Comparison of ENCODE assay signal across 13 cellular contexts in genomic region chr5:157294692-157295091, GRCh38. TPM values are rescaled to one million over a fixed set of nuclear protein-coding genes. Genes with fewer than 3 reads are reported as not detected.
DNase-seq lines count a peak whose midpoint lies in the region; ATAC-seq and TF ChIP-seq lines count a peak whose summit lies in the region.
"Had no signal": no experiment of that assay in that cellular context is flagged by ENCODE, and none has a peak within 500 bp of the region (broad histone marks: within the 10 kb centered on the region; RNA-seq: fewer than 3 reads in every experiment).

No MANE protein-coding gene starts in this region.

- no peak overlapping the region for H2AFZ ChIP-seq in GM23338

- peak; percentile 75 for ATAC-seq in GM23338
- ATAC-seq in T-cell (replicated peaks in 1 of 4) = peak in 1 of 4 experiments; percentile 28
- ATAC-seq in GM18511 (IDR thresholded peaks at IDR 0.05; ENCODE audit: unreplicated experiment) = no peak
- ATAC-seq in GM21786 (IDR thresholded peaks at IDR 0.05; ENCODE audit: unreplicated experiment) = no peak

- H3K4me3 Mint-ChIP-seq in CD8-positive, alpha-beta memory T cell = no peak overlapping the region
- H3K4me3 Mint-ChIP-seq in GM23338 = no peak overlapping the region
- no peak overlapping the region for H3K4me3 Mint-ChIP-seq in T-cell

- H3K4me2 ChIP-seq in GM23338 = no peak overlapping the region
- H3K4me2 ChIP-seq: smooth muscle cell had no signal

- peak; percentile 56 to 76 for TF ChIP-seq RAD21 in liver (IDR thresholded peaks at IDR 0.05)

- peaks cover 62% of the 10 kb centered on the region for H3K36me3 ChIP-seq in CD8-positive, alpha-beta memory T cell (ENCODE audit: insufficient read depth, low read length)
- H3K36me3 ChIP-seq in GM23338 (ENCODE audit: insufficient read depth) = peaks cover under 1% of the 10 kb centered on the region; the same call in 1 of the 2 replicates
- no peaks in the 10 kb centered on the region for H3K36me3 ChIP-seq in liver (ENCODE audit: control insufficient read depth in 4 of 4, insufficient read depth in 3 of 4, low read depth in 1 of 4, low read length in 3 of 4)
- H3K36me3 ChIP-seq: transverse colon had no signal

- no peak for DNase-seq in CD8-positive, alpha-beta memory T cell
- DNase-seq in GM23338 (ENCODE audit: low spot score) (peak; percentile 33), T-cell (no peak), LoVo (ENCODE audit: low spot score) (no peak), NCI-H446 treated with DMSO at 0.1 percent for 48 hours (lab: John Stamatoyannopoulos, UW) (no peak)
- DNase-seq: activated CD4-positive, alpha-beta T cell treated with anti-CD3 and anti-CD28 coated beads for 1 hour; activated naive CD4-positive, alpha-beta T cell treated with anti-CD3 and anti-CD28 coated beads, Interleukin-2, amount 50 U/mL, for 16 hours; transverse colon had no signal

- CTCF ChIA-PET in CD8-positive, alpha-beta memory T cell (lab: Charles Lee) = interaction anchor here (1.0 to 1.4 kb wide), 3 partner anchors 15 to 27 kb away, joined by 3 to 4 read pairs (median 3); no protein-coding TSS in a partner anchor
- CTCF ChIA-PET in T-cell (lab: Charles Lee) = interaction anchor here in 1 of 2 donors (0.5 to 1.7 kb wide), 2 partner anchors 9 to 14 kb away, joined by 3 to 6 read pairs; no protein-coding TSS in a partner anchor

- H3K9me2 ChIP-seq in GM23338 (ENCODE audit: insufficient read depth) = no peaks in the 10 kb centered on the region

- H3K9me3 ChIP-seq in CD8-positive, alpha-beta memory T cell (ENCODE audit: low read length) = no peaks in the 10 kb centered on the region
- no peaks in the 10 kb centered on the region for H3K9me3 ChIP-seq in liver (ENCODE audit: control insufficient read depth in 4 of 4, low read length in 3 of 4)
- H3K9me3 ChIP-seq: transverse colon had no signal

- H3K9me3 Mint-ChIP-seq in CD8-positive, alpha-beta memory T cell = no peaks in the 10 kb centered on the region
- H3K9me3 Mint-ChIP-seq in GM23338 = no peaks in the 10 kb centered on the region
- no peaks in the 10 kb centered on the region for H3K9me3 Mint-ChIP-seq in T-cell

- peak overlapping the region; percentile 63 to 93 (median 86) for H3K27ac Mint-ChIP-seq in CD8-positive, alpha-beta memory T cell
- H3K27ac Mint-ChIP-seq in GM23338 (no peak overlapping the region), T-cell (peak overlapping the region; percentile 85 to 90)

- no peaks in the 10 kb centered on the region for H3K27me3 ChIP-seq in CD8-positive, alpha-beta memory T cell (ENCODE audit: insufficient read depth, low read length, poor library complexity, severe bottlenecking)
- H3K27me3 ChIP-seq in GM23338 (ENCODE audit: insufficient read depth) (no peaks in the 10 kb centered on the region), liver (ENCODE audit: control insufficient read depth in 4 of 4, insufficient read depth in 4 of 4, low read length in 3 of 4) (no peaks in the 10 kb centered on the region)
- H3K27me3 ChIP-seq: transverse colon had no signal

- peaks cover 11 to 94% (median 37%) of the 10 kb centered on the region in 3 donors for H3K36me3 Mint-ChIP-seq in CD8-positive, alpha-beta memory T cell
- H3K36me3 Mint-ChIP-seq in GM23338 (ENCODE audit: low read depth) = peaks cover 38% of the 10 kb centered on the region
- peaks cover 73% of the 10 kb centered on the region for H3K36me3 Mint-ChIP-seq in T-cell

- peaks cover 10% of the 10 kb centered on the region; the same call in 1 of the 2 replicates for H4K20me1 ChIP-seq in GM23338 (replicated peaks; ENCODE audit: insufficient read depth)

- peaks cover 51 to 70% (median 57%) of the 10 kb centered on the region in 3 donors for H3K4me1 Mint-ChIP-seq in CD8-positive, alpha-beta memory T cell
- no peaks in the 10 kb centered on the region for H3K4me1 Mint-ChIP-seq in GM23338
- peaks cover 66 to 68% (median 68%) of the 10 kb centered on the region in 3 donors for H3K4me1 Mint-ChIP-seq in T-cell

- TF ChIP-seq CTCF in GM23338 (conservative IDR thresholded peaks at IDR 0.05; ENCODE audit: low read depth in 2 of 2) = peak; percentile 21 to 43; a peak in 3 of 4 replicates
- TF ChIP-seq CTCF in liver (IDR thresholded peaks at IDR 0.05; ENCODE audit: low read depth, low read length, missing input control) = peak; percentile 16

- no peak overlapping the region for H3K4me3 ChIP-seq in CD8-positive, alpha-beta memory T cell (ENCODE audit: low read length)
- H3K4me3 ChIP-seq in GM23338 (no peak overlapping the region), liver (ENCODE audit: low read depth in 1 of 3, low read length in 3 of 3) (no peak overlapping the region)
- H3K4me3 ChIP-seq: SK-N-MC, smooth muscle cell, transverse colon had no signal

- H3K4me1 ChIP-seq in CD8-positive, alpha-beta memory T cell (ENCODE audit: insufficient read depth, low read length) = peaks cover 30% of the 10 kb centered on the region
- H3K4me1 ChIP-seq in GM23338 (ENCODE audit: insufficient read depth) (no peaks in the 10 kb centered on the region), liver (ENCODE audit: control insufficient read depth in 4 of 4, insufficient read depth in 4 of 4, low read length in 3 of 4) (peaks cover 0 to 17% (median 9%) of the 10 kb centered on the region in 4 donors)

- no peaks in the 10 kb centered on the region for H3F3A ChIP-seq in GM23338 (replicated peaks; ENCODE audit: low read depth)

- no peaks in the 10 kb centered on the region for H3K27me3 Mint-ChIP-seq in CD8-positive, alpha-beta memory T cell
- H3K27me3 Mint-ChIP-seq in GM23338 (ENCODE audit: insufficient read depth, low read depth, poor library complexity) (peaks cover 5% of the 10 kb centered on the region), T-cell (no peaks in the 10 kb centered on the region)

- no peaks in the 10 kb centered on the region for H3K79me2 ChIP-seq in GM23338 (replicated peaks; ENCODE audit: insufficient read depth)

- POLR2A ChIA-PET in CD8-positive, alpha-beta memory T cell (lab: Charles Lee) = no interaction called here
- POLR2A ChIA-PET in T-cell (lab: Charles Lee) = no interaction called here

- H3K27ac ChIP-seq in CD8-positive, alpha-beta memory T cell (ENCODE audit: low read depth, low read length) = peak overlapping the region; percentile 21
- H3K27ac ChIP-seq in GM23338 (ENCODE audit: low read depth) (no peak overlapping the region), liver (ENCODE audit: low read depth in 1 of 2, low read length in 2 of 2) (no peak overlapping the region)
- H3K27ac ChIP-seq: SK-N-MC, transverse colon had no signal

- no peak overlapping the region for H3K9ac ChIP-seq in liver (ENCODE audit: low read depth in 1 of 2, low read length in 2 of 2)

- WGBS in liver = 87% methylated on average over 7 of the region's 7 CpGs

TF ChIP-seq in liver, 16 proteins besides CTCF, POLR2A, EP300 and RAD21:
- TF ChIP-seq, protein P1, sequence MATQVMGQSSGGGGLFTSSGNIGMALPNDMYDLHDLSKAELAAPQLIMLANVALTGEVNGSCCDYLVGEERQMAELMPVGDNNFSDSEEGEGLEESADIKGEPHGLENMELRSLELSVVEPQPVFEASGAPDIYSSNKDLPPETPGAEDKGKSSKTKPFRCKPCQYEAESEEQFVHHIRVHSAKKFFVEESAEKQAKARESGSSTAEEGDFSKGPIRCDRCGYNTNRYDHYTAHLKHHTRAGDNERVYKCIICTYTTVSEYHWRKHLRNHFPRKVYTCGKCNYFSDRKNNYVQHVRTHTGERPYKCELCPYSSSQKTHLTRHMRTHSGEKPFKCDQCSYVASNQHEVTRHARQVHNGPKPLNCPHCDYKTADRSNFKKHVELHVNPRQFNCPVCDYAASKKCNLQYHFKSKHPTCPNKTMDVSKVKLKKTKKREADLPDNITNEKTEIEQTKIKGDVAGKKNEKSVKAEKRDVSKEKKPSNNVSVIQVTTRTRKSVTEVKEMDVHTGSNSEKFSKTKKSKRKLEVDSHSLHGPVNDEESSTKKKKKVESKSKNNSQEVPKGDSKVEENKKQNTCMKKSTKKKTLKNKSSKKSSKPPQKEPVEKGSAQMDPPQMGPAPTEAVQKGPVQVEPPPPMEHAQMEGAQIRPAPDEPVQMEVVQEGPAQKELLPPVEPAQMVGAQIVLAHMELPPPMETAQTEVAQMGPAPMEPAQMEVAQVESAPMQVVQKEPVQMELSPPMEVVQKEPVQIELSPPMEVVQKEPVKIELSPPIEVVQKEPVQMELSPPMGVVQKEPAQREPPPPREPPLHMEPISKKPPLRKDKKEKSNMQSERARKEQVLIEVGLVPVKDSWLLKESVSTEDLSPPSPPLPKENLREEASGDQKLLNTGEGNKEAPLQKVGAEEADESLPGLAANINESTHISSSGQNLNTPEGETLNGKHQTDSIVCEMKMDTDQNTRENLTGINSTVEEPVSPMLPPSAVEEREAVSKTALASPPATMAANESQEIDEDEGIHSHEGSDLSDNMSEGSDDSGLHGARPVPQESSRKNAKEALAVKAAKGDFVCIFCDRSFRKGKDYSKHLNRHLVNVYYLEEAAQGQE (IDR thresholded peaks at IDR 0.05) = no peak
- TF ChIP-seq FOXA2 (IDR thresholded peaks at IDR 0.05) = no peak
- no peak for TF ChIP-seq RXRA (IDR thresholded peaks at IDR 0.05)

RNA-seq across cellular contexts. Expression of gene CYFIP2, which starts 28.8 kb away (rescaled TPM):
- total RNA-seq in CD8-positive, alpha-beta memory T cell = 100 to 1,000 TPM; 239 to 259 TPM
- 534 TPM for polyA plus RNA-seq in CD8-positive, alpha-beta memory T cell
- total RNA-seq in GM23338 (2014; rRNA removed; shearing (Covaris generic)) = 78.4 and 98.4 TPM in 2 replicates
- polyA plus RNA-seq in GM23338 (2016; fragmentation: Nextera tagmentation; extraction: Ambion mirVana) (54.1 and 58.9 TPM in 2 replicates), liver (10 to 100 TPM; 22.3 to 38.9 TPM)
- total RNA-seq in T-cell (100 to 1,000 TPM; 362 to 497 (median 398) TPM), liver (10 to 100 TPM; 12.6 to 34.1 TPM)
